ENCODE assay signal across 8 cellular contexts in genomic region chr2:168889635-168890005, GRCh38. TPM values are rescaled to one million over a fixed set of nuclear protein-coding genes. Genes with fewer than 3 reads are reported as not detected.
DNase-seq lines count a peak whose midpoint lies in the region; ATAC-seq and TF ChIP-seq lines count a peak whose summit lies in the region.

No MANE protein-coding gene starts in this region.

- peak overlapping the region; percentile 82 for H3K4me3 Mint-ChIP-seq in activated T-helper 17 cell treated with anti-CD3 and anti-CD28 coated beads, Interleukin-2, amount 50 U/mL, for 72 hours

- TF ChIP-seq CTCF in BE2C (IDR thresholded peaks at IDR 0.05; ENCODE audit: low read depth, low read length) (no peak), lower lobe of right lung (IDR thresholded peaks at IDR 0.05) (no peak)

- H3K36me3 ChIP-seq in BE2C (no peaks in the 10 kb centered on the region; the same call in 1 of the 2 replicates), lower lobe of right lung (no peaks in the 10 kb centered on the region)

- H3K9me3 ChIP-seq in BE2C (no peaks in the 10 kb centered on the region), lower lobe of right lung (no peaks in the 10 kb centered on the region)

- peak overlapping the region; percentile 75 for H3K4me3 ChIP-seq in BE2C (ENCODE audit: low read depth, low read length)
- H3K4me3 ChIP-seq in lower lobe of right lung: peak overlapping the region; percentile 68

- H3K27me3 ChIP-seq in BE2C: no peaks in the 10 kb centered on the region
- no peaks in the 10 kb centered on the region for H3K27me3 ChIP-seq in lower lobe of right lung (ENCODE audit: low read depth)

- peak overlapping the region; percentile 64 for H3K27ac Mint-ChIP-seq in activated T-helper 17 cell treated with anti-CD3 and anti-CD28 coated beads, Interleukin-2, amount 50 U/mL, for 72 hours

- H3K36me3 Mint-ChIP-seq in activated T-helper 17 cell treated with anti-CD3 and anti-CD28 coated beads, Interleukin-2, amount 50 U/mL, for 72 hours (ENCODE audit: low read depth): peaks cover 4% of the 10 kb centered on the region

- no peak overlapping the region for H3K27ac ChIP-seq in lower lobe of right lung

- H3K4me1 ChIP-seq in BE2C (no peaks in the 10 kb centered on the region), lower lobe of right lung (peaks cover 12% of the 10 kb centered on the region)

- H3K27me3 Mint-ChIP-seq in activated T-helper 17 cell treated with anti-CD3 and anti-CD28 coated beads, Interleukin-2, amount 50 U/mL, for 72 hours: peaks cover 8% of the 10 kb centered on the region

- peaks cover 5% of the 10 kb centered on the region for H3K4me1 Mint-ChIP-seq in activated T-helper 17 cell treated with anti-CD3 and anti-CD28 coated beads, Interleukin-2, amount 50 U/mL, for 72 hours

- H3K9me3 Mint-ChIP-seq in activated T-helper 17 cell treated with anti-CD3 and anti-CD28 coated beads, Interleukin-2, amount 50 U/mL, for 72 hours: no peaks in the 10 kb centered on the region

- DNase-seq in BE2C: no peak
- DNase-seq in lower lobe of right lung: no peak
- DNase-seq in islet precursor cell: no peak

- peak; percentile 8 for ATAC-seq in GM21825 (IDR thresholded peaks at IDR 0.05; ENCODE audit: unreplicated experiment)
- no peak for ATAC-seq in activated T-helper 17 cell treated with anti-CD3 and anti-CD28 coated beads, Interleukin-2, amount 50 U/mL, for 72 hours (replicated peaks)
- ATAC-seq in lower lobe of right lung: peak in 1 of 2 donors; percentile 29
- no peak for ATAC-seq in GM18909 (IDR thresholded peaks at IDR 0.05; ENCODE audit: poor library complexity, unreplicated experiment)
- ATAC-seq in GM21619 (IDR thresholded peaks at IDR 0.05; ENCODE audit: unreplicated experiment): no peak
- no peak for ATAC-seq in GM18520 (IDR thresholded peaks at IDR 0.05; ENCODE audit: unreplicated experiment)

- intact Hi-C loops in lower lobe of right lung (cut with DNase I): no loop called here

RNA-seq across cellular contexts. Expression of gene SPC25, which starts 0.6 kb away (rescaled TPM):
- 0.97 TPM for polyA plus RNA-seq in BE2C (2012; ENCODE audit: insufficient read depth, insufficient read length, low read depth)
- 10 to 100 TPM; 29.0 to 32.8 TPM for total RNA-seq in activated T-helper 17 cell treated with anti-CD3 and anti-CD28 coated beads, Interleukin-2, amount 50 U/mL, for 72 hours
- 0.50 TPM for total RNA-seq in lower lobe of right lung

RNA-seq across cellular contexts. Expression of gene G6PC2, which starts 11.5 kb away (rescaled TPM):
- polyA plus RNA-seq in BE2C (2012; ENCODE audit: insufficient read depth, insufficient read length, low read depth): not detected
- total RNA-seq in activated T-helper 17 cell treated with anti-CD3 and anti-CD28 coated beads, Interleukin-2, amount 50 U/mL, for 72 hours: not detected
- not detected for total RNA-seq in lower lobe of right lung

Comparison
In these comparisons a context has a peak if more than half of its experiments do, and no peak if none do; other contexts are left out.
1. RNA of gene SPC25, which starts 0.6 kb away (total RNA-seq): 29.0 to 32.8 TPM in activated T-helper 17 cell treated with anti-CD3 and anti-CD28 coated beads, Interleukin-2, amount 50 U/mL, for 72 hours; 0.50 TPM in lower lobe of right lung (single experiment); every median in the first group is over 10 times any median in the second.